In genomic region chr1:25869909-25870606, GRCh38 we compare ENCODE assay signal across 2 cellular contexts.
TF ChIP-seq lines count a peak whose summit lies in the region.

No MANE protein-coding gene starts in this region.

TF ChIP-seq in IMR-90, 13 proteins besides CTCF, POLR2A, EP300 and RAD21:
- no peak for TF ChIP-seq MAZ (IDR thresholded peaks at IDR 0.05; ENCODE audit: borderline replicate concordance, low read depth, low read length)
- TF ChIP-seq CEBPB (IDR thresholded peaks at IDR 0.05; ENCODE audit: low read depth, low read length) = no peak
- TF ChIP-seq MAFK (IDR thresholded peaks at IDR 0.05; ENCODE audit: low read depth, low read length) = no peak
- no peak for TF ChIP-seq RFX5 (IDR thresholded peaks at IDR 0.05; ENCODE audit: low read depth, low read length)
- TF ChIP-seq FOS (IDR thresholded peaks at IDR 0.05; ENCODE audit: low read depth, low read length) = no peak
- no peak for TF ChIP-seq NFE2L2 (IDR thresholded peaks at IDR 0.05; ENCODE audit: low read depth, low read length)

TF ChIP-seq in K562, 482 proteins besides CTCF, POLR2A, EP300 and RAD21:
- TF ChIP-seq CREM (IDR thresholded peaks at IDR 0.05; ENCODE audit: low read depth) (peak; percentile 50; the same call in 1 of the 2 replicates), ATF1 (CRISPR knock-in tag; IDR thresholded peaks at IDR 0.05) (no peak), ATF1 (tag; IDR thresholded peaks at IDR 0.05) (peak; percentile 45), ZBTB7A (IDR thresholded peaks at IDR 0.05; ENCODE audit: borderline replicate concordance, control insufficient read depth, low read depth, low read length) (0 out of 2 replicates have a peak, but pooled peaks have one; percentile 55), ZNF589 (CRISPR knock-in tag; IDR thresholded peaks at IDR 0.05; ENCODE audit: low read depth) (no peak), SMARCA4 (IDR thresholded peaks at IDR 0.05) (0 out of 2 replicates have a peak, but pooled peaks have one; percentile 12), ATF3 (IDR thresholded peaks at IDR 0.05) (0 out of 2 replicates have a peak, but pooled peaks have one; percentile 6), ATF3 (CRISPR knock-in tag; conservative IDR thresholded peaks at IDR 0.05) (no peak), ZNF609 (CRISPR knock-in tag; IDR thresholded peaks at IDR 0.05; ENCODE audit: borderline replicate concordance) (no peak)
